In the genomic region with DNA sequence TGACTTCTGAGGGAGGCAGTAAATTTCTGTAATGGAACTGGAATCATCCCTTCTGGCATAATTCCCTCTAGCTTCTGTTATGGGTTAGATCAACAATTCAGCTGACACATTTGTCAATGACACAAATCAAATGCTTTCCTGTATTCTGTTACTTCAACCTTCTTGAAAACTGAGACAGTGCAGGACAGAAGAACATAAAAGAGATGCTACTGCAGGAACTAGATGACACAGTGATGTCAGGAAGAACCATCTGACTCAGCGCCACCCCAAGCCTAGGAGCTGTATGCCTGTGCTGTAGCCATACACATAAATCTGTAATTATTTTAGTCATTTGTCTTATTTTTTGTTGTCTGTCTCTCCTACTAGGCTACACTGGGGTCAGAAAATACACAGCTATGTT, we compare ENCODE assay signal across 9 cellular contexts. TPM values are rescaled to one million over a fixed set of nuclear protein-coding genes. Genes with fewer than 3 reads are reported as not detected.
DNase-seq lines count a peak whose midpoint lies in the region; ATAC-seq and TF ChIP-seq lines count a peak whose summit lies in the region.
"Had no signal": no experiment of that assay in that cellular context is flagged by ENCODE, and none has a peak within 500 bp of the region (broad histone marks: within the 10 kb centered on the region; RNA-seq: fewer than 3 reads in every experiment).

No MANE protein-coding gene starts in this region.

- intact Hi-C loops in A673 (cut with micrococcal nuclease; ENCODE audit: unreplicated experiment): no loop called here

- no peaks in the 10 kb centered on the region for H3K36me3 Mint-ChIP-seq in activated naive CD4-positive, alpha-beta T cell treated with anti-CD3 and anti-CD28 coated beads, Interleukin-2, amount 50 U/mL, for 72 hours

- no peak overlapping the region for H3K4me3 ChIP-seq in A673 (ENCODE audit: low read depth, low read length, poor library complexity, severe bottlenecking)
- H3K4me3 ChIP-seq: right lobe of liver had no signal

- POLR2A ChIA-PET in A673 (lab: Charles Lee; ENCODE audit: low non-redundant PET): no interaction called here

- CTCF ChIA-PET in A673 (lab: Charles Lee): interaction anchor here (1.2 kb wide), 1 partner anchor 18 kb away, joined by 4 read pairs; a partner anchor contains a TSS

- no peaks in the 10 kb centered on the region for H3K4me1 ChIP-seq in A673 (ENCODE audit: insufficient read depth, low read length, poor library complexity, severe bottlenecking)

- ATAC-seq in GM18858 (IDR thresholded peaks at IDR 0.05; ENCODE audit: unreplicated experiment) (peak; percentile 39), GM21390 (IDR thresholded peaks at IDR 0.05; ENCODE audit: unreplicated experiment) (peak; percentile 39), HG03280 (IDR thresholded peaks at IDR 0.05; ENCODE audit: unreplicated experiment) (peak; percentile 51)
- ATAC-seq in activated naive CD4-positive, alpha-beta T cell treated with anti-CD3 and anti-CD28 coated beads, Interleukin-2, amount 50 U/mL, for 72 hours: peak; percentile 79 to 92
- ATAC-seq: right lobe of liver had no signal

- H3K36me3 ChIP-seq in A673 (ENCODE audit: insufficient read depth, low read length, poor library complexity, severe bottlenecking): no peaks in the 10 kb centered on the region
- H3K36me3 ChIP-seq: right lobe of liver had no signal

- H3K27ac ChIP-seq in A673 (ENCODE audit: low read depth, low read length, poor library complexity, severe bottlenecking): no peak overlapping the region
- H3K27ac ChIP-seq: right lobe of liver had no signal

- H3K27me3 ChIP-seq in A673 (replicated peaks; ENCODE audit: insufficient read depth, low read depth, low read length, poor library complexity): no peaks in the 10 kb centered on the region
- H3K27me3 ChIP-seq: right lobe of liver had no signal

- BruUV-seq in A673 (replicated peaks; lab: Mats Ljungman, UMichigan): no TSS peak

- H3K9me3 Mint-ChIP-seq in activated naive CD4-positive, alpha-beta T cell treated with anti-CD3 and anti-CD28 coated beads, Interleukin-2, amount 50 U/mL, for 72 hours: no peaks in the 10 kb centered on the region

- TF ChIP-seq CTCF in A673 (conservative IDR thresholded peaks at IDR 0.05; ENCODE audit: low read depth, low read length): no peak

- peak overlapping the region; percentile 70 to 72 for H3K27ac Mint-ChIP-seq in activated naive CD4-positive, alpha-beta T cell treated with anti-CD3 and anti-CD28 coated beads, Interleukin-2, amount 50 U/mL, for 72 hours

- peak in 1 of 2 donors; percentile 64 for DNase-seq in activated naive CD4-positive, alpha-beta T cell treated with anti-CD3 and anti-CD28 coated beads, Interleukin-2, amount 50 U/mL, for 72 hours (ENCODE audit: low spot score in 2 of 2)
- DNase-seq in NCI-H2171 (lab: John Stamatoyannopoulos, UW) (no peak), NCI-H2227 (lab: John Stamatoyannopoulos, UW; ENCODE audit: unreplicated experiment) (no peak), NCI-H146 (lab: John Stamatoyannopoulos, UW) (no peak), A673 (ENCODE audit: low spot score) (no peak)
- DNase-seq: right lobe of liver had no signal

- no peaks in the 10 kb centered on the region for H3K9me3 ChIP-seq in A673 (ENCODE audit: low read depth, low read length, poor library complexity, severe bottlenecking)
- H3K9me3 ChIP-seq: right lobe of liver had no signal

RNA-seq across cellular contexts. Expression of a gene that starts 18.2 kb away (rescaled TPM):
- 10 to 100 TPM; 24.5 to 34.2 TPM for total RNA-seq in activated naive CD4-positive, alpha-beta T cell treated with anti-CD3 and anti-CD28 coated beads, Interleukin-2, amount 50 U/mL, for 72 hours
- 25.5 and 25.7 TPM in 2 replicates for total RNA-seq in A673 (2021)
